Comparison of ENCODE assay signal across 2 cellular contexts in genomic region chr19:50100946-50101345, GRCh38.
DNase-seq lines count a peak whose midpoint lies in the region; ATAC-seq, FAIRE-seq and TF ChIP-seq lines count a peak whose summit lies in the region.
"Not testable (repeated sequence)": the region's sequence is repeated elsewhere in the genome, so short reads cannot be mapped to it uniquely, and the experiment has no call there.

No MANE protein-coding gene starts in this region.

- not testable (repeated sequence) for H3K79me2 ChIP-seq in K562 (ENCODE audit: control insufficient read depth, insufficient read depth, low read length)

- not testable (repeated sequence) for TF ChIP-seq EP300 in K562 (IDR thresholded peaks at IDR 0.05; ENCODE audit: low read length)

- H3K4me3 ChIP-seq in K562, result not testable (repeated sequence)

- H3K36me3 ChIP-seq in K562 (ENCODE audit: control insufficient read depth, insufficient read depth, low read length), result not testable (repeated sequence)

- not testable (repeated sequence) for BruUV-seq in K562 (replicated peaks; lab: Mats Ljungman, UMichigan)

- H3K9me1 ChIP-seq in K562 (ENCODE audit: control insufficient read depth, insufficient read depth, low read length), result not testable (repeated sequence)

- H4K20me1 ChIP-seq in K562 (replicated peaks; ENCODE audit: control insufficient read depth, insufficient read depth, low read length), result not testable (repeated sequence)

- in situ Hi-C loops in K562 (cut with MboI), result loop anchor here (25.0 kb wide), 3 partner anchors 1514 to 1989 kb away; partner anchors contain the start of genes CARD8, PLA2G4C and ZNF114

- DNase-seq in K562 (ENCODE audit: extremely low read depth in 1 of 4, low spot score in 3 of 4), result not testable (repeated sequence)

- TF ChIP-seq POLR2A in K562 (conservative IDR thresholded peaks at IDR 0.05), result not testable (repeated sequence)

- not testable (repeated sequence) for TF ChIP-seq CTCF in K562 (IDR thresholded peaks at IDR 0.05 in 2 of 3, conservative IDR thresholded peaks at IDR 0.05 in 1 of 3; ENCODE audit: insufficient read depth in 2 of 3, low read depth in 1 of 3, low read length in 3 of 3)

- not testable (repeated sequence) for H3K4me1 ChIP-seq in K562 (replicated peaks in 1 of 2; ENCODE audit: control insufficient read depth in 2 of 2, insufficient read depth in 2 of 2, low read length in 2 of 2)

- ATAC-seq in SK-N-SH treated with all-trans-retinoic acid at 6 μM for 48 hours (peak; percentile 62), K562 (peak; percentile 73)

- H3K4me2 ChIP-seq in K562 (ENCODE audit: insufficient read depth, low read length), result not testable (repeated sequence)

- not testable (repeated sequence) for H3K27ac ChIP-seq in K562 (ENCODE audit: extremely low read depth, low read depth, low read length)

- not testable (repeated sequence) for H3K9me3 ChIP-seq in K562 (replicated peaks; ENCODE audit: control insufficient read depth, insufficient read depth, low read depth, low read length)

- intact Hi-C loops in K562 (cut with micrococcal nuclease), result not testable (repeated sequence)

- FAIRE-seq in K562 (lab: Jason Lieb, UNC), result not testable (repeated sequence)

- H3K9ac ChIP-seq in K562 (ENCODE audit: insufficient read depth in 1 of 2, low read depth in 2 of 2, low read length in 2 of 2), result not testable (repeated sequence)

- CTCF ChIA-PET in K562 (lab: Yijun Ruan, JAX; ENCODE audit: low intra/inter-chr PET ratio), result not testable (repeated sequence)

- POLR2A ChIA-PET in K562 (lab: Yijun Ruan, JAX), result not testable (repeated sequence)

- no CpG with 5 or more reads among the region's 13 CpGs for WGBS in K562 (ENCODE audit: insufficient coverage, low coverage, missing lambda C conversion rate)

- TF ChIP-seq RAD21 in K562 (CRISPR knock-in tag; conservative IDR thresholded peaks at IDR 0.05 in 1 of 2, IDR thresholded peaks at IDR 0.05 in 1 of 2), result not testable (repeated sequence)

- not testable (repeated sequence) for H2AFZ ChIP-seq in K562 (ENCODE audit: low read depth, low read length)

- not testable (repeated sequence) for H3K27me3 ChIP-seq in K562 (ENCODE audit: control insufficient read depth in 2 of 2, insufficient read depth in 2 of 2, low read length in 2 of 2)
